ENCODE assay signal across 21 cellular contexts in genomic region chr4:63787326-63787725, GRCh38.
"Had no signal": no experiment of that assay in that cellular context is flagged by ENCODE, and none has a peak within 500 bp of the region (broad histone marks: within the 10 kb centered on the region; RNA-seq: fewer than 3 reads in every experiment).

No MANE protein-coding gene starts in this region.

- H3K9ac ChIP-seq: KMS-11, SK-N-SH had no signal

- ATAC-seq: K562, Panc1, PC-3 had no signal

- H3K4me3 Mint-ChIP-seq: IgD-negative memory B cell had no signal

- H3K27ac Mint-ChIP-seq: IgD-negative memory B cell had no signal

- H3K9me3 ChIP-seq: SK-N-SH had no signal

- H3K27me3 Mint-ChIP-seq: IgD-negative memory B cell had no signal

- H3K27ac ChIP-seq: KMS-11, RWPE1 had no signal

- DNase-seq: Kasumi-1, MM.1S, NCI-H1092 treated with DMSO at 0.1 percent for 48 hours, NCI-H1436, NCI-H187, NCI-H2029, NCI-H2081 treated with DMSO at 0.1 percent for 48 hours, NCI-H2171, NCI-H226, NCI-H510A, NCI-H524 treated with DMSO at 0.1 percent for 48 hours, NCI-H69, NCI-H774, PC-3, SHP77, SK-N-SH had no signal

- H3K4me3 ChIP-seq: K562 had no signal

- H3K36me3 Mint-ChIP-seq: IgD-negative memory B cell had no signal

- H3K4me1 Mint-ChIP-seq: IgD-negative memory B cell had no signal
